ENCODE assay signal across 17 cellular contexts in genomic region chr18:7202119-7202680, GRCh38. TPM values are rescaled to one million over a fixed set of nuclear protein-coding genes. Genes with fewer than 3 reads are reported as not detected.
"Had no signal": no experiment of that assay in that cellular context is flagged by ENCODE, and none has a peak within 500 bp of the region (broad histone marks: within the 10 kb centered on the region; RNA-seq: fewer than 3 reads in every experiment).

No MANE protein-coding gene starts in this region.

- DNase-seq: activated CD4-positive, alpha-beta T cell treated with anti-CD3 and anti-CD28 coated beads for 48 hours; activated naive CD4-positive, alpha-beta T cell treated with anti-CD3 and anti-CD28 coated beads for 36 hours; effector CD8-positive, alpha-beta T cell; gastrocnemius medialis; midbrain; naive thymus-derived CD4-positive, alpha-beta T cell; psoas muscle; sigmoid colon; stimulated activated CD4-positive, alpha-beta T cell treated with anti-CD3 and anti-CD28 coated beads, Interleukin-12 subunit alpha, Interleukin-12 subunit beta, amount 100 ng/mL, for 4 hours; stimulated activated naive CD4-positive, alpha-beta T cell had no signal

- H3K36me3 ChIP-seq: gastrocnemius medialis, sigmoid colon, vagina had no signal

- ATAC-seq: gastrocnemius medialis; naive thymus-derived CD4-positive, alpha-beta T cell; psoas muscle had no signal

- H3K4me1 ChIP-seq: psoas muscle had no signal

- H3K27me3 ChIP-seq: gastrocnemius medialis, sigmoid colon, vagina had no signal

- H3K27ac ChIP-seq: coronary artery, gastrocnemius medialis, psoas muscle, sigmoid colon, vagina had no signal

- H3K4me3 ChIP-seq: coronary artery, gastrocnemius medialis, psoas muscle, sigmoid colon, vagina had no signal

- H3K9me3 ChIP-seq: gastrocnemius medialis, psoas muscle, sigmoid colon, vagina had no signal

RNA-seq across cellular contexts. Expression of gene LRRC30, which starts 28.7 kb away (rescaled TPM):
- total RNA-seq: activated naive CD4-positive, alpha-beta T cell treated with anti-CD3 and anti-CD28 coated beads for 36 hours; fibroblast of lung; kidney epithelial cell; lower leg skin; naive thymus-derived CD4-positive, alpha-beta T cell; omental fat pad; sigmoid colon; vagina had no signal
- polyA plus RNA-seq: adipose tissue; fibroblast of lung; naive thymus-derived CD4-positive, alpha-beta T cell; sigmoid colon had no signal
